ENCODE assay signal across 24 cellular contexts in genomic region chr2:57798346-57798745, GRCh38.
A peak's percentile ranks its signal among the peaks of the same experiment; 100 is the strongest.
DNase-seq lines count a peak whose midpoint lies in the region; ATAC-seq, FAIRE-seq and TF ChIP-seq lines count a peak whose summit lies in the region.
"Had no signal": no experiment of that assay in that cellular context is flagged by ENCODE, and none has a peak within 500 bp of the region (broad histone marks: within the 10 kb centered on the region; RNA-seq: fewer than 3 reads in every experiment).

No MANE protein-coding gene starts in this region.

- H3K36me3 ChIP-seq in HepG2 (replicated peaks in 1 of 2; ENCODE audit: control insufficient read depth in 1 of 2, insufficient read depth in 2 of 2, low read length in 2 of 2) (no peaks in the 10 kb centered on the region), right lobe of liver (no peaks in the 10 kb centered on the region), K562 (ENCODE audit: control insufficient read depth, insufficient read depth, low read length) (no peaks in the 10 kb centered on the region), left ventricle myocardium inferior (no peaks in the 10 kb centered on the region)
- H3K36me3 ChIP-seq: BE2C, BLaER1 had no signal

- H3K4me2 ChIP-seq in HepG2 (ENCODE audit: low read depth, low read length) = no peak overlapping the region
- no peak overlapping the region for H3K4me2 ChIP-seq in K562 (ENCODE audit: insufficient read depth, low read length)
- H3K4me2 ChIP-seq: BLaER1 had no signal

- TF ChIP-seq RAD21 in HepG2 (CRISPR knock-in tag; IDR thresholded peaks at IDR 0.05) = no peak
- no peak for TF ChIP-seq RAD21 in K562 (CRISPR knock-in tag; conservative IDR thresholded peaks at IDR 0.05 in 1 of 2, IDR thresholded peaks at IDR 0.05 in 1 of 2)

- TF ChIP-seq CTCF in HepG2 (CRISPR knock-in tag; IDR thresholded peaks at IDR 0.05) = no peak
- no peak for TF ChIP-seq CTCF in right lobe of liver (IDR thresholded peaks at IDR 0.05)
- no peak for TF ChIP-seq CTCF in K562 (IDR thresholded peaks at IDR 0.05 in 2 of 3, conservative IDR thresholded peaks at IDR 0.05 in 1 of 3; ENCODE audit: insufficient read depth in 2 of 3, low read depth in 1 of 3, low read length in 3 of 3)
- no peak for TF ChIP-seq CTCF in left ventricle myocardium inferior (IDR thresholded peaks at IDR 0.05; ENCODE audit: borderline replicate concordance)

- no peak for DNase-seq in HepG2 (ENCODE audit: low spot score)
- no peak for DNase-seq in right lobe of liver
- DNase-seq in K562 (ENCODE audit: extremely low read depth in 1 of 4, low spot score in 3 of 4) = no peak
- DNase-seq in left ventricle myocardium inferior = no peak
- no peak for DNase-seq in globus pallidus (ENCODE audit: low spot score)
- DNase-seq: ACHN; BE2C; C1 segment of cervical spinal cord; CD4-positive, alpha-beta memory T cell; CD4-positive, CD25-positive, alpha-beta regulatory T cell; CD8-positive, alpha-beta memory T cell; COR-L47; DMS 273 treated with DMSO at 0.1 percent for 48 hours; DMS153; DMS53; DMS79; DND-41; EL; GDM1 had no signal

- H3K79me2 ChIP-seq in HepG2 (ENCODE audit: insufficient read depth, low read length) (no peaks in the 10 kb centered on the region), K562 (ENCODE audit: control insufficient read depth, insufficient read depth, low read length) (no peaks in the 10 kb centered on the region)

- H3K4me3 ChIP-seq in HepG2 (replicated peaks in 1 of 3; ENCODE audit: insufficient read depth in 1 of 3, low read depth in 2 of 3, low read length in 3 of 3) (no peak overlapping the region), right lobe of liver (no peak overlapping the region), K562 (no peak overlapping the region), left ventricle myocardium inferior (no peak overlapping the region)
- H3K4me3 ChIP-seq: BLaER1, GM12878 had no signal

- FAIRE-seq in HepG2 (lab: Jason Lieb, UNC) (no peak), K562 (lab: Jason Lieb, UNC) (no peak)
- FAIRE-seq: GM12892, GM18507 had no signal

- CTCF ChIA-PET in HepG2 (lab: Yijun Ruan, JAX; ENCODE audit: low intra/inter-chr PET ratio, low total read pairs) = no interaction called here
- CTCF ChIA-PET in K562 (lab: Yijun Ruan, JAX; ENCODE audit: low intra/inter-chr PET ratio) = interaction anchor here (0.5 kb wide), 1 partner anchor 651 kb away, joined by 3 read pairs; no protein-coding TSS in a partner anchor

- TF ChIP-seq POLR2A in HepG2 (IDR thresholded peaks at IDR 0.05; ENCODE audit: insufficient read depth in 1 of 2, low read depth in 2 of 2, low read length in 2 of 2) (no peak), right lobe of liver (IDR thresholded peaks at IDR 0.05) (no peak), K562 (conservative IDR thresholded peaks at IDR 0.05) (no peak)

- H3K9ac ChIP-seq in HepG2 (ENCODE audit: insufficient read depth, low read depth, low read length) (no peak overlapping the region), K562 (ENCODE audit: insufficient read depth in 1 of 2, low read depth in 2 of 2, low read length in 2 of 2) (no peak overlapping the region)
- H3K9ac ChIP-seq: BLaER1 had no signal

- in situ Hi-C loops in HepG2 (cut with HindIII; ENCODE audit: extremely low pct_ligation_motif_present, low pct_unique_long_range_greater_than_20kb) (no loop called here), K562 (cut with MboI) (no loop called here)

- POLR2A ChIA-PET in HepG2 (lab: Yijun Ruan, JAX) = no interaction called here
- POLR2A ChIA-PET in K562 (lab: Yijun Ruan, JAX) = no interaction called here

- no peak overlapping the region for H3K27ac ChIP-seq in HepG2 (ENCODE audit: extremely low read length, insufficient read depth, low read length)
- no peak overlapping the region for H3K27ac ChIP-seq in right lobe of liver
- H3K27ac ChIP-seq in K562 (ENCODE audit: extremely low read depth, low read depth, low read length) = no peak overlapping the region
- H3K27ac ChIP-seq in left ventricle myocardium inferior (replicated peaks) = no peak overlapping the region
- H3K27ac ChIP-seq: 22Rv1, BLaER1 had no signal

- no peak overlapping the region for H2AFZ ChIP-seq in HepG2 (ENCODE audit: low read length)
- no peak overlapping the region for H2AFZ ChIP-seq in K562 (ENCODE audit: low read depth, low read length)

- H3K27me3 ChIP-seq in HepG2 (ENCODE audit: control insufficient read depth in 1 of 2, insufficient read depth in 2 of 2, low read length in 2 of 2) (no peaks in the 10 kb centered on the region), right lobe of liver (no peaks in the 10 kb centered on the region), K562 (ENCODE audit: control insufficient read depth in 2 of 2, insufficient read depth in 2 of 2, low read length in 2 of 2) (no peaks in the 10 kb centered on the region), left ventricle myocardium inferior (ENCODE audit: low read depth) (no peaks in the 10 kb centered on the region)
- H3K27me3 ChIP-seq: BE2C, BLaER1 had no signal

- BruUV-seq in HepG2 (replicated peaks; lab: Mats Ljungman, UMichigan) (no TSS peak), K562 (replicated peaks; lab: Mats Ljungman, UMichigan) (no TSS peak)

- H3K4me1 ChIP-seq in HepG2 (ENCODE audit: insufficient read depth, low read length) (no peaks in the 10 kb centered on the region), right lobe of liver (no peaks in the 10 kb centered on the region), K562 (replicated peaks in 1 of 2; ENCODE audit: control insufficient read depth in 2 of 2, insufficient read depth in 2 of 2, low read length in 2 of 2) (0 out of 5 replicates have a peak, but pooled peaks cover 0 to 3% of the 10 kb centered on the region in 2 experiments), left ventricle myocardium inferior (no peaks in the 10 kb centered on the region)
- H3K4me1 ChIP-seq: BE2C, BLaER1 had no signal

- ATAC-seq in HepG2 (no peak), right lobe of liver (no peak), K562 (no peak)
- ATAC-seq: GM12878 had no signal

- H3K9me3 ChIP-seq in HepG2 (ENCODE audit: low read length) (no peaks in the 10 kb centered on the region), right lobe of liver (no peaks in the 10 kb centered on the region), K562 (replicated peaks; ENCODE audit: control insufficient read depth, insufficient read depth, low read depth, low read length) (no peaks in the 10 kb centered on the region; the same call in 1 of the 2 replicates), left ventricle myocardium inferior (replicated peaks) (peaks cover 10% of the 10 kb centered on the region)
- H3K9me3 ChIP-seq: BE2C had no signal

- H3K9me1 ChIP-seq in K562 (ENCODE audit: control insufficient read depth, insufficient read depth, low read length) = no peaks in the 10 kb centered on the region

- TF ChIP-seq EP300 in HepG2 (IDR thresholded peaks at IDR 0.05; ENCODE audit: low read depth in 2 of 2, low read length in 2 of 2) = no peak
- no peak for TF ChIP-seq EP300 in HepG2 (CRISPR knock-in tag; IDR thresholded peaks at IDR 0.05; ENCODE audit: borderline replicate concordance)
- no peak for TF ChIP-seq EP300 in K562 (IDR thresholded peaks at IDR 0.05; ENCODE audit: low read length)

- intact Hi-C loops in HepG2 (cut with micrococcal nuclease; ENCODE audit: unreplicated experiment) = no loop called here
- intact Hi-C loops in right lobe of liver (cut with DNase I) = no loop called here
- intact Hi-C loops in K562 (cut with micrococcal nuclease) = no loop called here
- intact Hi-C loops in left ventricle myocardium inferior (cut with micrococcal nuclease) = no loop called here

- H4K20me1 ChIP-seq in HepG2 (ENCODE audit: insufficient read depth, low read length) (no peaks in the 10 kb centered on the region), K562 (replicated peaks; ENCODE audit: control insufficient read depth, insufficient read depth, low read length) (no peaks in the 10 kb centered on the region)
- H4K20me1 ChIP-seq: BLaER1 had no signal

TF ChIP-seq in HepG2, 621 proteins besides CTCF, POLR2A, EP300 and RAD21:
- TF ChIP-seq ZNF44 (CRISPR knock-in tag; IDR thresholded peaks at IDR 0.05) (no peak), ATF7 (IDR thresholded peaks at IDR 0.05) (peak; percentile 61; the same call in 1 of the 2 replicates), ATF7 (CRISPR knock-in tag; IDR thresholded peaks at IDR 0.05) (no peak), FOXP4 (CRISPR knock-in tag; IDR thresholded peaks at IDR 0.05) (no peak)

TF ChIP-seq in K562, 482 proteins besides CTCF, POLR2A, EP300 and RAD21 (continues in another document):
- no peak for TF ChIP-seq ZNF280A (IDR thresholded peaks at IDR 0.05; ENCODE audit: low read depth, partially characterized antibody)
- TF ChIP-seq RBM25 (IDR thresholded peaks at IDR 0.05; ENCODE audit: low read depth, low read length, severe bottlenecking) = peak; percentile 18
- no peak for TF ChIP-seq CHD4 (IDR thresholded peaks at IDR 0.05; ENCODE audit: insufficient read depth, insufficient replicate concordance, low read depth, low read length, poor library complexity, severe bottlenecking)
- no peak for TF ChIP-seq ESRRB (CRISPR knock-in tag; IDR thresholded peaks at IDR 0.05; ENCODE audit: borderline replicate concordance)
- no peak for TF ChIP-seq ZBTB33 (CRISPR knock-in tag; IDR thresholded peaks at IDR 0.05)
- no peak for TF ChIP-seq SMAD2 (IDR thresholded peaks at IDR 0.05; ENCODE audit: low read depth, low read length)
